In genomic region chr6:130138116-130138908, GRCh38 we compare ENCODE assay signal across 11 cellular contexts.
DNase-seq lines count a peak whose midpoint lies in the region; ATAC-seq and TF ChIP-seq lines count a peak whose summit lies in the region.
"Had no signal": no experiment of that assay in that cellular context is flagged by ENCODE, and none has a peak within 500 bp of the region (broad histone marks: within the 10 kb centered on the region; RNA-seq: fewer than 3 reads in every experiment).

No MANE protein-coding gene starts in this region.

- peak overlapping the region; percentile 49 for H3K4me2 ChIP-seq in hepatocyte

- no peaks in the 10 kb centered on the region for H3K27me3 ChIP-seq in hepatocyte
- H3K27me3 ChIP-seq: body of pancreas, esophagus squamous epithelium had no signal

- no peaks in the 10 kb centered on the region for H3K36me3 ChIP-seq in hepatocyte (replicated peaks; ENCODE audit: insufficient read depth, low read depth)

- no peak overlapping the region for H3K4me3 ChIP-seq in hepatocyte
- H3K4me3 ChIP-seq: body of pancreas, esophagus squamous epithelium had no signal

- H3K27ac ChIP-seq in hepatocyte (no peak overlapping the region), RWPE1 (no peak overlapping the region)
- H3K27ac ChIP-seq: 22Rv1, body of pancreas, esophagus squamous epithelium had no signal

- H4K20me1 ChIP-seq in hepatocyte (ENCODE audit: insufficient read depth, poor library complexity, severe bottlenecking): no peaks in the 10 kb centered on the region

- CTCF ChIA-PET in RWPE1 (lab: Yijun Ruan, JAX): no interaction called here

- 79% methylated on average over 7 of the region's 7 CpGs for WGBS in hepatocyte (ENCODE audit: low lambda C conversion rate, missing lambda C conversion rate)

- no peaks in the 10 kb centered on the region for H3K79me2 ChIP-seq in hepatocyte

- peak; percentile 61 to 76 for ATAC-seq in activated CD4-positive, CD25-positive, alpha-beta regulatory T cell treated with anti-CD3 and anti-CD28 coated beads, Interleukin-2, amount 50 U/mL, for 24 hours
- ATAC-seq in GM21576 (IDR thresholded peaks at IDR 0.05; ENCODE audit: unreplicated experiment) (peak; percentile 60), HG03442 (IDR thresholded peaks at IDR 0.05; ENCODE audit: unreplicated experiment) (peak; percentile 73), HG02571 (IDR thresholded peaks at IDR 0.05; ENCODE audit: unreplicated experiment) (no peak)
- ATAC-seq: body of pancreas had no signal

- POLR2A ChIA-PET in RWPE1 (lab: Yijun Ruan, JAX; ENCODE audit: low non-redundant PET): no interaction called here

- no peaks in the 10 kb centered on the region for H3K9me2 ChIP-seq in hepatocyte (replicated peaks; ENCODE audit: insufficient read depth)

- TF ChIP-seq CTCF in hepatocyte (IDR thresholded peaks at IDR 0.05; ENCODE audit: poor library complexity) (no peak), RWPE1 (conservative IDR thresholded peaks at IDR 0.05; ENCODE audit: low read depth) (no peak)

- no peak for DNase-seq in activated CD4-positive, CD25-positive, alpha-beta regulatory T cell (lab: John Stamatoyannopoulos, UW)
- DNase-seq in hepatocyte (ENCODE audit: low spot score) (no peak), epidermal melanocyte (ENCODE audit: insufficient read length, low spot score) (no peak), RWPE1 (ENCODE audit: low spot score) (no peak)
- DNase-seq: body of pancreas, esophagus squamous epithelium had no signal

- H2AFZ ChIP-seq in hepatocyte: no peak overlapping the region

- H3K4me1 ChIP-seq in hepatocyte (ENCODE audit: insufficient read depth): no peaks in the 10 kb centered on the region
- H3K4me1 ChIP-seq: body of pancreas had no signal

- no peaks in the 10 kb centered on the region for H3K9me3 ChIP-seq in hepatocyte (ENCODE audit: low read depth)
- H3K9me3 ChIP-seq: body of pancreas, esophagus squamous epithelium had no signal
